Comparison of ENCODE assay signal across 28 cellular contexts in genomic region chr4:84277923-84278322, GRCh38.
"Had no signal": no experiment of that assay in that cellular context is flagged by ENCODE, and none has a peak within 500 bp of the region (broad histone marks: within the 10 kb centered on the region; RNA-seq: fewer than 3 reads in every experiment).

No MANE protein-coding gene starts in this region.

- H3K4me3 ChIP-seq: colonic mucosa, coronary artery, dorsolateral prefrontal cortex, esophagus muscularis mucosa, esophagus squamous epithelium, gastrocnemius medialis, gastroesophageal sphincter, heart left ventricle, heart right ventricle, hepatocyte had no signal

- H2AFZ ChIP-seq: hepatocyte had no signal

- H3K4me1 ChIP-seq: colonic mucosa, esophagus squamous epithelium, foreskin keratinocyte, gastrocnemius medialis, heart left ventricle, heart right ventricle had no signal

- DNase-seq: colonic mucosa; cortex of kidney; dermis blood vessel endothelial cell; dorsolateral prefrontal cortex; effector CD4-positive, alpha-beta T cell; effector CD8-positive, alpha-beta T cell; effector memory CD4-positive, alpha-beta T cell; effector memory CD8-positive, alpha-beta T cell; endodermal cell; erythroblast; esophagus squamous epithelium; foreskin fibroblast; foreskin keratinocyte; foreskin melanocyte; gastrocnemius medialis; glutamatergic neuron; head of caudate nucleus; heart left ventricle; heart right ventricle had no signal

- H3K27me3 ChIP-seq: colonic mucosa, esophagus muscularis mucosa, esophagus squamous epithelium, gastrocnemius medialis, gastroesophageal sphincter, heart left ventricle, heart right ventricle, hepatocyte had no signal

- H3K27ac ChIP-seq: colonic mucosa, coronary artery, dorsolateral prefrontal cortex, epithelial cell of prostate, esophagus muscularis mucosa, esophagus squamous epithelium, foreskin keratinocyte, gastrocnemius medialis, gastroesophageal sphincter, heart left ventricle, heart right ventricle, hepatocyte had no signal

- H3K36me3 ChIP-seq: colonic mucosa, esophagus muscularis mucosa, esophagus squamous epithelium, gastrocnemius medialis, gastroesophageal sphincter, heart left ventricle, heart right ventricle had no signal

- H3K9me3 ChIP-seq: colonic mucosa, esophagus muscularis mucosa, esophagus squamous epithelium, gastrocnemius medialis, gastroesophageal sphincter, heart left ventricle, heart right ventricle had no signal

- H3K4me2 ChIP-seq: hepatocyte had no signal

- H3K79me2 ChIP-seq: hepatocyte had no signal

- FAIRE-seq: endometrium, endothelial cell of umbilical vein, frontal cortex had no signal

- ATAC-seq: effector memory CD8-positive, alpha-beta T cell; esophagus mucosa; foreskin keratinocyte; gastrocnemius medialis; gastroesophageal sphincter; heart left ventricle; heart right ventricle had no signal
